In genomic region chr18:158128-159036, GRCh38 we compare ENCODE assay signal across 1 cellular context.
TF ChIP-seq lines count a peak whose summit lies in the region.

Gene USP14, plus strand, starts transcription at chr18:158557. Its CDS starts 142 bp downstream, at chr18:158699.

TF ChIP-seq in HepG2, 621 proteins besides CTCF, POLR2A, EP300 and RAD21 (continued from another document and continues in another):
- TF ChIP-seq PATZ1 (CRISPR knock-in tag; IDR thresholded peaks at IDR 0.05) (0 out of 2 replicates have a peak, but pooled peaks have one; percentile 11), MIXL1 (CRISPR knock-in tag; IDR thresholded peaks at IDR 0.05) (peak; percentile 60; the same call in 1 of the 2 replicates), EED (CRISPR knock-in tag; IDR thresholded peaks at IDR 0.05) (peak; percentile 91), PRDM15 (CRISPR knock-in tag; IDR thresholded peaks at IDR 0.05) (0 out of 2 replicates have a peak, but pooled peaks have one; percentile 41), ZNF24 (IDR thresholded peaks at IDR 0.05) (no peak), ZNF296 (CRISPR knock-in tag; conservative IDR thresholded peaks at IDR 0.05) (peak; percentile 93), AKNA (CRISPR knock-in tag; IDR thresholded peaks at IDR 0.05; ENCODE audit: borderline replicate concordance) (peak; percentile 85; the same call in 1 of the 2 replicates), ZFP62 (CRISPR knock-in tag; IDR thresholded peaks at IDR 0.05) (no peak), ZBTB7A (CRISPR knock-in tag; IDR thresholded peaks at IDR 0.05) (peak; percentile 93), SATB2 (CRISPR knock-in tag; IDR thresholded peaks at IDR 0.05) (peak; percentile 89; the same call in 1 of the 2 replicates), ZKSCAN8 (CRISPR knock-in tag; IDR thresholded peaks at IDR 0.05; ENCODE audit: borderline replicate concordance) (no peak), MEF2D (CRISPR knock-in tag; IDR thresholded peaks at IDR 0.05) (0 out of 2 replicates have a peak, but pooled peaks have one; percentile 57), MNT (IDR thresholded peaks at IDR 0.05) (peak; percentile 65), REXO4 (CRISPR knock-in tag; IDR thresholded peaks at IDR 0.05; ENCODE audit: borderline replicate concordance) (peak; percentile 58; the same call in 1 of the 2 replicates), ZNF878 (CRISPR knock-in tag; IDR thresholded peaks at IDR 0.05) (peak; percentile 99), ZBTB38 (CRISPR knock-in tag; IDR thresholded peaks at IDR 0.05) (peak; percentile 98), NR2F6 (IDR thresholded peaks at IDR 0.05) (no peak), NR2F6 (CRISPR knock-in tag; IDR thresholded peaks at IDR 0.05) (peak; percentile 34; the same call in 1 of the 2 replicates), U2AF2 (IDR thresholded peaks at IDR 0.05; ENCODE audit: low read depth, low read length) (no peak), ZMYM3 (CRISPR knock-in tag; IDR thresholded peaks at IDR 0.05) (no peak), ZNF737 (CRISPR knock-in tag; IDR thresholded peaks at IDR 0.05; ENCODE audit: borderline replicate concordance) (no peak), MTF2 (CRISPR knock-in tag; IDR thresholded peaks at IDR 0.05; ENCODE audit: borderline replicate concordance) (no peak; the same call in 1 of the 2 replicates), ZNF337 (CRISPR knock-in tag; IDR thresholded peaks at IDR 0.05; ENCODE audit: borderline replicate concordance, low read depth) (peak; percentile 75; the same call in 1 of the 2 replicates), KDM5B (CRISPR knock-in tag; IDR thresholded peaks at IDR 0.05; ENCODE audit: borderline replicate concordance) (peak; percentile 99), PAWR (CRISPR knock-in tag; IDR thresholded peaks at IDR 0.05; ENCODE audit: borderline replicate concordance) (no peak), CBX2 (IDR thresholded peaks at IDR 0.05; ENCODE audit: low read depth, low read length) (no peak), CBX2 (CRISPR knock-in tag; IDR thresholded peaks at IDR 0.05; ENCODE audit: low read depth) (no peak), ZNF556 (CRISPR knock-in tag; IDR thresholded peaks at IDR 0.05; ENCODE audit: borderline replicate concordance) (peak; percentile 77), NPAS2 (CRISPR knock-in tag; IDR thresholded peaks at IDR 0.05; ENCODE audit: borderline replicate concordance) (no peak), CBX5 (CRISPR knock-in tag; IDR thresholded peaks at IDR 0.05; ENCODE audit: borderline replicate concordance) (0 out of 2 replicates have a peak, but pooled peaks have one; percentile 45), NAIF1 (CRISPR knock-in tag; IDR thresholded peaks at IDR 0.05; ENCODE audit: borderline replicate concordance) (peak; percentile 86; the same call in 1 of the 2 replicates), ZNF124 (CRISPR knock-in tag; IDR thresholded peaks at IDR 0.05) (peak; percentile 76), ZNF670 (CRISPR knock-in tag; IDR thresholded peaks at IDR 0.05; ENCODE audit: borderline replicate concordance) (no peak), ZNF660 (CRISPR knock-in tag; IDR thresholded peaks at IDR 0.05; ENCODE audit: borderline replicate concordance, low read depth) (0 out of 2 replicates have a peak, but pooled peaks have one; percentile 78), ZNF10 (CRISPR knock-in tag; IDR thresholded peaks at IDR 0.05; ENCODE audit: borderline replicate concordance, low read depth) (no peak), XBP1 (CRISPR knock-in tag; IDR thresholded peaks at IDR 0.05) (no peak), HNRNPUL1 (IDR thresholded peaks at IDR 0.05; ENCODE audit: low read depth, low read length) (no peak), GRHL1 (CRISPR knock-in tag; conservative IDR thresholded peaks at IDR 0.05) (no peak), MEIS1 (CRISPR knock-in tag; IDR thresholded peaks at IDR 0.05; ENCODE audit: borderline replicate concordance) (no peak), DRAP1 (CRISPR knock-in tag; IDR thresholded peaks at IDR 0.05) (peak; percentile 78), ZNF589 (CRISPR knock-in tag; conservative IDR thresholded peaks at IDR 0.05) (peak; percentile 77; the same call in 1 of the 2 replicates), SP5 (CRISPR knock-in tag; IDR thresholded peaks at IDR 0.05; ENCODE audit: borderline replicate concordance, low read depth) (no peak), ZNF788 (CRISPR knock-in tag; IDR thresholded peaks at IDR 0.05; ENCODE audit: borderline replicate concordance) (peak; percentile 88), MLXIP (CRISPR knock-in tag; IDR thresholded peaks at IDR 0.05; ENCODE audit: borderline replicate concordance) (peak; percentile 78; the same call in 1 of the 2 replicates), KLF6 (CRISPR knock-in tag; IDR thresholded peaks at IDR 0.05) (peak; percentile 75), MIER2 (CRISPR knock-in tag; IDR thresholded peaks at IDR 0.05) (0 out of 2 replicates have a peak, but pooled peaks have one; percentile 76), ZNF883 (CRISPR knock-in tag; IDR thresholded peaks at IDR 0.05; ENCODE audit: not compliant biosample characterization) (peak; percentile 98), ZNF691 (CRISPR knock-in tag; IDR thresholded peaks at IDR 0.05; ENCODE audit: borderline replicate concordance, low read depth) (peak; percentile 73)
